12 cellular contexts compared by ENCODE assay signal in genomic region chr22:46539169-46539568, GRCh38. TPM values are rescaled to one million over a fixed set of nuclear protein-coding genes. Genes with fewer than 3 reads are reported as not detected.
DNase-seq lines count a peak whose midpoint lies in the region; TF ChIP-seq lines count a peak whose summit lies in the region.
"Had no signal": no experiment of that assay in that cellular context is flagged by ENCODE, and none has a peak within 500 bp of the region (broad histone marks: within the 10 kb centered on the region; RNA-seq: fewer than 3 reads in every experiment).

No MANE protein-coding gene starts in this region.

- peak overlapping the region; percentile 60 for H3K4me3 Mint-ChIP-seq in mesothelial cell of epicardium

- no peak for TF ChIP-seq POLR2A in NB4 (IDR thresholded peaks at IDR 0.05; ENCODE audit: extremely low read depth, insufficient read length)

- peaks cover 56% of the 10 kb centered on the region for H3K27me3 ChIP-seq in BLaER1

- peaks cover 17% of the 10 kb centered on the region for H3K4me1 Mint-ChIP-seq in mesothelial cell of epicardium

- H3K9me3 ChIP-seq in BLaER1, result peaks cover 22% of the 10 kb centered on the region

- no peak overlapping the region for H3K9ac ChIP-seq in BLaER1

- H3K27me3 Mint-ChIP-seq in mesothelial cell of epicardium (ENCODE audit: low read depth), result peaks cover 53% of the 10 kb centered on the region

- H3K36me3 Mint-ChIP-seq in mesothelial cell of epicardium, result peaks cover 9% of the 10 kb centered on the region

- H3K4me1 ChIP-seq in BLaER1, result peaks cover 66% of the 10 kb centered on the region

- TF ChIP-seq CTCF in NB4 (IDR thresholded peaks at IDR 0.05; ENCODE audit: low read depth, low read length) (no peak), coronary artery (IDR thresholded peaks at IDR 0.05) (no peak), mesothelial cell of epicardium (IDR thresholded peaks at IDR 0.05; ENCODE audit: unreplicated experiment) (no peak)

- H3K27ac ChIP-seq in BLaER1 (no peak overlapping the region), coronary artery (no peak overlapping the region)

- H4K20me1 ChIP-seq in BLaER1, result peaks cover 20% of the 10 kb centered on the region

- no peak for DNase-seq in NB4 (ENCODE audit: low read depth)
- DNase-seq in coronary artery (ENCODE audit: low spot score), result no peak
- no peak for DNase-seq in mesothelial cell of epicardium (ENCODE audit: low spot score in 2 of 2, unreplicated experiment in 2 of 2)
- DNase-seq in HCEC 1CT, result no peak
- DNase-seq in NCI-H2227 (lab: John Stamatoyannopoulos, UW; ENCODE audit: unreplicated experiment), result no peak
- no peak for DNase-seq in stimulated activated naive CD4-positive, alpha-beta T cell (lab: John Stamatoyannopoulos, UW)
- DNase-seq in H4 (ENCODE audit: low spot score), result no peak
- DNase-seq: AML-193, midbrain, NCI-H1436, SW 1271 had no signal

- H3K4me2 ChIP-seq in BLaER1, result peak overlapping the region; percentile 96

- H3K4me3 ChIP-seq in BLaER1 (no peak overlapping the region), NB4 (ENCODE audit: low read depth, low read length) (peak overlapping the region; percentile 52), coronary artery (peak overlapping the region; percentile 69)

- peaks cover 17% of the 10 kb centered on the region for H3K36me3 ChIP-seq in BLaER1

- no peaks in the 10 kb centered on the region for H3K9me3 Mint-ChIP-seq in mesothelial cell of epicardium

- no peak overlapping the region for H3K27ac Mint-ChIP-seq in mesothelial cell of epicardium

RNA-seq across cellular contexts. Expression of gene CELSR1, which starts 1.7 kb away (rescaled TPM):
- 17.8 to 18.8 TPM (median 18.4 TPM) in 3 replicates for total RNA-seq in mesothelial cell of epicardium
- total RNA-seq in H4 (2014; rRNA removed; shearing (Covaris generic)), result 5.7 and 12.7 TPM in 2 replicates
